ENCODE assay signal across 2 cellular contexts in the genomic region with DNA sequence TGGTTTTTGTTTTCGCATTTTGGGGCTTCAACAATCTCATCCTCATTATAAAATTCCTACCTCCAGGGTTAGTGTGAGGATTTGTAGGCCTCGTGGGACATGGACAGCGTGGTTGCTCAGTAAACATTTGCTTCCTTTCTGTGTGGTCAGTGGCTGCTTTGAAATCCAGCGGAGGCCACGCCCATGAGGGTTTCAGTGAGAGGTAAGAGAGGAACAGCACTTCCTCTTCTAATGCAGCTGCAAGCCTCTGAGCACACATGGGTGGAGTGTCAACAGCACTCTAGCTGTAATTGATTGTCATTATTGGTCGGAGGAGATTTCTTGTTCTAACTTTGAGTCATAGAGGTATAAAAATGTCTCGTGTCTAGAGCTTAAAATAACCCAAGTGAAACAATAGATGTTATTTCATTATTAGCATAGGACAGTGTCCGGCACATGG.
TF ChIP-seq lines count a peak whose summit lies in the region.

No MANE protein-coding gene starts in this region.

TF ChIP-seq in GM23338, 12 proteins besides CTCF, POLR2A, EP300 and RAD21:
- TF ChIP-seq EZH2 (IDR thresholded peaks at IDR 0.05; ENCODE audit: low read depth, unreplicated experiment): no peak
- TF ChIP-seq, protein P1, sequence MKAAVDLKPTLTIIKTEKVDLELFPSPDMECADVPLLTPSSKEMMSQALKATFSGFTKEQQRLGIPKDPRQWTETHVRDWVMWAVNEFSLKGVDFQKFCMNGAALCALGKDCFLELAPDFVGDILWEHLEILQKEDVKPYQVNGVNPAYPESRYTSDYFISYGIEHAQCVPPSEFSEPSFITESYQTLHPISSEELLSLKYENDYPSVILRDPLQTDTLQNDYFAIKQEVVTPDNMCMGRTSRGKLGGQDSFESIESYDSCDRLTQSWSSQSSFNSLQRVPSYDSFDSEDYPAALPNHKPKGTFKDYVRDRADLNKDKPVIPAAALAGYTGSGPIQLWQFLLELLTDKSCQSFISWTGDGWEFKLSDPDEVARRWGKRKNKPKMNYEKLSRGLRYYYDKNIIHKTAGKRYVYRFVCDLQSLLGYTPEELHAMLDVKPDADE (IDR thresholded peaks at IDR 0.05): no peak
- no peak for TF ChIP-seq EZH2phosphoT487 (IDR thresholded peaks at IDR 0.05; ENCODE audit: unreplicated experiment)
- no peak for TF ChIP-seq ZNF114 (CRISPR knock-in tag; IDR thresholded peaks at IDR 0.05)
- TF ChIP-seq ZNF331 (CRISPR knock-in tag; IDR thresholded peaks at IDR 0.05; ENCODE audit: low read depth): no peak
- TF ChIP-seq CREB1 (CRISPR knock-in tag; IDR thresholded peaks at IDR 0.05; ENCODE audit: low read depth): no peak
- TF ChIP-seq, protein P2, sequence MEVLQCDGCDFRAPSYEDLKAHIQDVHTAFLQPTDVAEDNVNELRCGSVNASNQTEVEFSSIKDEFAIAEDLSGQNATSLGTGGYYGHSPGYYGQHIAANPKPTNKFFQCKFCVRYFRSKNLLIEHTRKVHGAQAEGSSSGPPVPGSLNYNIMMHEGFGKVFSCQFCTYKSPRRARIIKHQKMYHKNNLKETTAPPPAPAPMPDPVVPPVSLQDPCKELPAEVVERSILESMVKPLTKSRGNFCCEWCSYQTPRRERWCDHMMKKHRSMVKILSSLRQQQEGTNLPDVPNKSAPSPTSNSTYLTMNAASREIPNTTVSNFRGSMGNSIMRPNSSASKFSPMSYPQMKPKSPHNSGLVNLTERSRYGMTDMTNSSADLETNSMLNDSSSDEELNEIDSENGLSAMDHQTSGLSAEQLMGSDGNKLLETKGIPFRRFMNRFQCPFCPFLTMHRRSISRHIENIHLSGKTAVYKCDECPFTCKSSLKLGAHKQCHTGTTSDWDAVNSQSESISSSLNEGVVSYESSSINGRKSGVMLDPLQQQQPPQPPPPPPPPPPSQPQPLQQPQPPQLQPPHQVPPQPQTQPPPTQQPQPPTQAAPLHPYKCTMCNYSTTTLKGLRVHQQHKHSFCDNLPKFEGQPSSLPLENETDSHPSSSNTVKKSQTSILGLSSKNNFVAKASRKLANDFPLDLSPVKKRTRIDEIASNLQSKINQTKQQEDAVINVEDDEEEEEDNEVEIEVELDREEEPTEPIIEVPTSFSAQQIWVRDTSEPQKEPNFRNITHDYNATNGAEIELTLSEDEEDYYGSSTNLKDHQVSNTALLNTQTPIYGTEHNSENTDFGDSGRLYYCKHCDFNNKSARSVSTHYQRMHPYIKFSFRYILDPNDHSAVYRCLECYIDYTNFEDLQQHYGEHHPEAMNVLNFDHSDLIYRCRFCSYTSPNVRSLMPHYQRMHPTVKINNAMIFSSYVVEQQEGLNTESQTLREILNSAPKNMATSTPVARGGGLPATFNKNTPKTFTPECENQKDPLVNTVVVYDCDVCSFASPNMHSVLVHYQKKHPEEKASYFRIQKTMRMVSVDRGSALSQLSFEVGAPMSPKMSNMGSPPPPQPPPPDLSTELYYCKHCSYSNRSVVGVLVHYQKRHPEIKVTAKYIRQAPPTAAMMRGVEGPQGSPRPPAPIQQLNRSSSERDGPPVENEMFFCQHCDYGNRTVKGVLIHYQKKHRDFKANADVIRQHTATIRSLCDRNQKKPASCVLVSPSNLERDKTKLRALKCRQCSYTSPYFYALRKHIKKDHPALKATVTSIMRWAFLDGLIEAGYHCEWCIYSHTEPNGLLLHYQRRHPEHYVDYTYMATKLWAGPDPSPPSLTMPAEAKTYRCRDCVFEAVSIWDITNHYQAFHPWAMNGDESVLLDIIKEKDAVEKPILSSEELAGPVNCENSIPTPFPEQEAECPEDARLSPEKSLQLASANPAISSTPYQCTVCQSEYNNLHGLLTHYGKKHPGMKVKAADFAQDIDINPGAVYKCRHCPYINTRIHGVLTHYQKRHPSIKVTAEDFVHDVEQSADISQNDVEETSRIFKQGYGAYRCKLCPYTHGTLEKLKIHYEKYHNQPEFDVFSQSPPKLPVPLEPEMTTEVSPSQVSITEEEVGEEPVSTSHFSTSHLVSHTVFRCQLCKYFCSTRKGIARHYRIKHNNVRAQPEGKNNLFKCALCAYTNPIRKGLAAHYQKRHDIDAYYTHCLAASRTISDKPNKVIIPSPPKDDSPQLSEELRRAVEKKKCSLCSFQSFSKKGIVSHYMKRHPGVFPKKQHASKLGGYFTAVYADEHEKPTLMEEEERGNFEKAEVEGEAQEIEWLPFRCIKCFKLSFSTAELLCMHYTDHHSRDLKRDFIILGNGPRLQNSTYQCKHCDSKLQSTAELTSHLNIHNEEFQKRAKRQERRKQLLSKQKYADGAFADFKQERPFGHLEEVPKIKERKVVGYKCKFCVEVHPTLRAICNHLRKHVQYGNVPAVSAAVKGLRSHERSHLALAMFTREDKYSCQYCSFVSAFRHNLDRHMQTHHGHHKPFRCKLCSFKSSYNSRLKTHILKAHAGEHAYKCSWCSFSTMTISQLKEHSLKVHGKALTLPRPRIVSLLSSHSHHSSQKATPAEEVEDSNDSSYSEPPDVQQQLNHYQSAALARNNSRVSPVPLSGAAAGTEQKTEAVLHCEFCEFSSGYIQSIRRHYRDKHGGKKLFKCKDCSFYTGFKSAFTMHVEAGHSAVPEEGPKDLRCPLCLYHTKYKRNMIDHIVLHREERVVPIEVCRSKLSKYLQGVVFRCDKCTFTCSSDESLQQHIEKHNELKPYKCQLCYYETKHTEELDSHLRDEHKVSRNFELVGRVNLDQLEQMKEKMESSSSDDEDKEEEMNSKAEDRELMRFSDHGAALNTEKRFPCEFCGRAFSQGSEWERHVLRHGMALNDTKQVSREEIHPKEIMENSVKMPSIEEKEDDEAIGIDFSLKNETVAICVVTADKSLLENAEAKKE (CRISPR knock-in tag; IDR thresholded peaks at IDR 0.05): no peak
TF ChIP-seq in GM23338: peak in this region for 0.

TF ChIP-seq in IMR-90, 13 proteins besides CTCF, POLR2A, EP300 and RAD21:
- TF ChIP-seq NFE2L2 (IDR thresholded peaks at IDR 0.05; ENCODE audit: low read depth, low read length): no peak
- TF ChIP-seq BHLHE40 (IDR thresholded peaks at IDR 0.05; ENCODE audit: low read depth, low read length): no peak
- no peak for TF ChIP-seq SMC3 (IDR thresholded peaks at IDR 0.05; ENCODE audit: low read depth, low read length)
- no peak for TF ChIP-seq MXI1 (IDR thresholded peaks at IDR 0.05; ENCODE audit: borderline replicate concordance, low read depth, low read length)
- TF ChIP-seq, protein P3, sequence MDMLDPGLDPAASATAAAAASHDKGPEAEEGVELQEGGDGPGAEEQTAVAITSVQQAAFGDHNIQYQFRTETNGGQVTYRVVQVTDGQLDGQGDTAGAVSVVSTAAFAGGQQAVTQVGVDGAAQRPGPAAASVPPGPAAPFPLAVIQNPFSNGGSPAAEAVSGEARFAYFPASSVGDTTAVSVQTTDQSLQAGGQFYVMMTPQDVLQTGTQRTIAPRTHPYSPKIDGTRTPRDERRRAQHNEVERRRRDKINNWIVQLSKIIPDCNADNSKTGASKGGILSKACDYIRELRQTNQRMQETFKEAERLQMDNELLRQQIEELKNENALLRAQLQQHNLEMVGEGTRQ (IDR thresholded peaks at IDR 0.05; ENCODE audit: low read depth, low read length): no peak
- no peak for TF ChIP-seq CEBPB (IDR thresholded peaks at IDR 0.05; ENCODE audit: low read depth, low read length)
- no peak for TF ChIP-seq MAFK (IDR thresholded peaks at IDR 0.05; ENCODE audit: low read depth, low read length)
- no peak for TF ChIP-seq CHD1 (IDR thresholded peaks at IDR 0.05; ENCODE audit: low read depth, low read length)
- TF ChIP-seq, protein P4, sequence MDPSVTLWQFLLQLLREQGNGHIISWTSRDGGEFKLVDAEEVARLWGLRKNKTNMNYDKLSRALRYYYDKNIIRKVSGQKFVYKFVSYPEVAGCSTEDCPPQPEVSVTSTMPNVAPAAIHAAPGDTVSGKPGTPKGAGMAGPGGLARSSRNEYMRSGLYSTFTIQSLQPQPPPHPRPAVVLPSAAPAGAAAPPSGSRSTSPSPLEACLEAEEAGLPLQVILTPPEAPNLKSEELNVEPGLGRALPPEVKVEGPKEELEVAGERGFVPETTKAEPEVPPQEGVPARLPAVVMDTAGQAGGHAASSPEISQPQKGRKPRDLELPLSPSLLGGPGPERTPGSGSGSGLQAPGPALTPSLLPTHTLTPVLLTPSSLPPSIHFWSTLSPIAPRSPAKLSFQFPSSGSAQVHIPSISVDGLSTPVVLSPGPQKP (IDR thresholded peaks at IDR 0.05; ENCODE audit: borderline replicate concordance, low read depth, low read length): no peak
- no peak for TF ChIP-seq FOS (IDR thresholded peaks at IDR 0.05; ENCODE audit: low read depth, low read length)
- no peak for TF ChIP-seq RFX5 (IDR thresholded peaks at IDR 0.05; ENCODE audit: low read depth, low read length)
- no peak for TF ChIP-seq RCOR1 (IDR thresholded peaks at IDR 0.05; ENCODE audit: insufficient replicate concordance, low read length)
- TF ChIP-seq MAZ (IDR thresholded peaks at IDR 0.05; ENCODE audit: borderline replicate concordance, low read depth, low read length): no peak
